6 cellular contexts compared by ENCODE assay signal in the genomic region with DNA sequence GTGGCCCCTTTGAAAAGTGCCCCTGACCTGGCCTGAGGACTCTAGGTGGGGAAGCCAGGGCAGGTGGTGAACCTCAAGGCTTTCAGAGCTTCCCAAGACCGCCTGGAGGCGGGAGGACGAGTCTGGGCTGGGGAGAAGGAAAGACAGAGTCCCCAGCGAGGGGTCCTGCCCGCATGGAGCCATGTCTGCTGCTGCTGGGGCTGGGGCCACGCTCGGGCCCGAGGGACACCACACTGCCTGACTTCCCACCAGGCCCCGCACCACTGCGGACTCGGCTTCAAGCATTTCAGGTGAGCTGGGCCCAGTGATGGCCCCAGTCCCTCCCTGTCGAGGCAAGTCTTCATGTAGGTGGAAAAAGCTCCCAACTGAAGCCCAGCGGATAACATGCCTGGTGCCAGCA.
"Had no signal": no experiment of that assay in that cellular context is flagged by ENCODE, and none has a peak within 500 bp of the region (broad histone marks: within the 10 kb centered on the region; RNA-seq: fewer than 3 reads in every experiment).

No MANE protein-coding gene starts in this region.

- DNase-seq: H9, HCEC 1CT, IMR-90, KG1 had no signal

- H3K4me2 ChIP-seq: GM23338 had no signal

- H3K4me3 ChIP-seq: GM23338, K562 had no signal

- H2AFZ ChIP-seq: GM23338 had no signal
